In the genomic region with DNA sequence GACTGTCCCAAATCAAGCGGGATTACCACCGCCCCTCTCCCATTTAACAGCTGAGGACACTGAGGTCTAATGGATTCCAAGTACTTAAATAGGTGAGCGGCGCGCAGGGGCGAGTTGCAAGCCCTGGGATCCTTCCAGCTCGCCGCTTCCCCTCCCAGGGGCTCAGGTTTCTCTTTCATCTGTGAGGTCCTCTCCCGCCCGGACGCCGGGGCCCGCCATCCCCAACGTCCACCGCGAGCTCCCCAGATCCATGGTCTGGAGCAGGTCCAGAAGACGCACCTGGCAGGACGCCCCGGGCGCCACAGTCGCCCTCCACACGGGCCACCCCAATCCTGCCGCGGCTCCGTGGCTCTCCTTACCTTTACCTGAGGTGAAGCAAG, we compare ENCODE assay signal across 8 cellular contexts. TPM values are rescaled to one million over a fixed set of nuclear protein-coding genes. Genes with fewer than 3 reads are reported as not detected.
DNase-seq lines count a peak whose midpoint lies in the region; ATAC-seq and TF ChIP-seq lines count a peak whose summit lies in the region.

No MANE protein-coding gene starts in this region.

- peaks cover 4% of the 10 kb centered on the region for H3K36me3 ChIP-seq in brain microvascular endothelial cell (replicated peaks)
- H3K36me3 ChIP-seq in testis (ENCODE audit: low read depth, missing control alignments) = no peaks in the 10 kb centered on the region

- 0% methylated on average over 11 to 25 of the region's 25 CpGs for WGBS in testis, 2 donors

- no peaks in the 10 kb centered on the region for H3K9me3 ChIP-seq in testis

- TF ChIP-seq POLR2A in testis (IDR thresholded peaks at IDR 0.05) = no peak

- intact Hi-C loops in testis (cut with DNase I; ENCODE audit: low total_unique reads) = no loop called here

- H3K4me3 ChIP-seq in brain microvascular endothelial cell (ENCODE audit: low read depth, low read length) (peak overlapping the region; percentile 93), testis (peak overlapping the region; percentile 74 to 87)

- H3K4me1 ChIP-seq in testis = no peaks in the 10 kb centered on the region

- peak overlapping the region; percentile 96 for H3K27ac ChIP-seq in brain microvascular endothelial cell
- H3K27ac ChIP-seq in testis = peak overlapping the region; percentile 86 to 89

- H3K27me3 ChIP-seq in brain microvascular endothelial cell (replicated peaks) (no peaks in the 10 kb centered on the region), testis (no peaks in the 10 kb centered on the region)

- TF ChIP-seq CTCF in brain microvascular endothelial cell (IDR thresholded peaks at IDR 0.05; ENCODE audit: low read depth, low read length, missing control alignments) (no peak), testis (IDR thresholded peaks at IDR 0.05) (no peak)

- DNase-seq in DMS53 (lab: John Stamatoyannopoulos, UW) (peak; percentile 83), NCI-H2029 treated with DMSO at 0.1 percent for 48 hours (lab: John Stamatoyannopoulos, UW) (peak; percentile 40), brain microvascular endothelial cell (peak; percentile 23), left kidney (ENCODE audit: low read depth, low spot score) (peak; percentile 88), testis (peak; percentile 50), NAMALWA (ENCODE audit: low spot score) (no peak), MV-4-11 (lab: John Stamatoyannopoulos, UW) (no peak)

- in situ Hi-C loops in brain microvascular endothelial cell (cut with HindIII; ENCODE audit: low pct_ligation_motif_present, low sequenced_read_pairs) = no loop called here

- ATAC-seq in GM21529 (IDR thresholded peaks at IDR 0.05; ENCODE audit: unreplicated experiment) = peak; percentile 23

RNA-seq across cellular contexts. Expression of gene STARD4, which starts 0.3 kb away (rescaled TPM):
- 10 to 100 TPM; 13.5 to 18.0 TPM for total RNA-seq in testis
- polyA plus RNA-seq in testis (ENCODE audit: insufficient read depth, low read depth, low replicate concordance) = 8.0 TPM

Comparison
In these comparisons a context has a peak if more than half of its experiments do, and no peak if none do; other contexts are left out.
1. DNase-seq: peak in DMS53 (single experiment), NCI-H2029 treated with DMSO at 0.1 percent for 48 hours (single experiment), brain microvascular endothelial cell (single experiment), left kidney (single experiment) and testis (single experiment); none in NAMALWA (single experiment) and MV-4-11 (single experiment).